ENCODE assay signal across 9 cellular contexts in the genomic region with DNA sequence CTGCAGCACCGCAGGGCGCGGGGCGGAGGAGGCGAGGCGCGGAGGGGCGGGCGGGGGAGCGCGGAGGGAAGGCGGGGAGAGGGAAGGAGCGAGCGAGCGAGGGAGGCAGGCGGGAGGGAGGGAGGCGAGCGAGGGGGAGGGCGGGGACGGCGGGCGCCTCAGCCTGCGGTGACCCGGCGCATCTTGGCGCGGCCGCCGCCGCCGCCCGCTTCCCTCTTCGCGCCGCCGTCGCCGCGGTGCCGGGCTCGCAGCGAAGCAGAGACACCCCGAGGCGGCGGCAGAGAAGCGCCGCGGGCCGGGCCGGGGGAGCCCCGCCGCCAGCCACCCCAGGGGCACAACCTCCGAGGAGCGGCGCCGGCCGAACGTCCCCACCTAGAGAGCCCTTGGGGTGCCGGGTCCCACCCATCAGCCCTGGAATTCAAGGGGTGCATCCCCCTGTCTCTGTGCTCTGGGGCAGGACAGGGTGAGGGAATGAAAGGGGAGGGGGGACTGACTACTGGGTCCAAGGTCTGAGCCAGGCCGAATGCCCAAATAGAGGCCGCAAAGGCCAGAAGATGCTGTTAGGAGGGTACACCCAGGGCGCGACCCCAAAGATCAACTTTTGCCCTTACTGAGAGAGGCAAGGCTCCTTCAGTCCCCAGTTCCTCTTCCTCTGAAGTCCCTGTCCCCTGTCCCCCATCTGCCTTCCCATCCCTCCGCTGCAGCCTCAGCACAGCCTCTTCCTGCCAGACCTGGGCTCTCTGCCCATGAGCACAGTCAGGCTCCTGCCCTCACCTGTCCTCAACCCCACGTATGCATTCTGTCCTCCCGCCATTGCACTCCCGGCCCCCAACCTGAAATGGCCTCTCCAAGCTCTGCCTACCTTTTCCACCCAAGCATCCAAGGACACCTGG. TPM values are rescaled to one million over a fixed set of nuclear protein-coding genes. Genes with fewer than 3 reads are reported as not detected.
A peak's percentile ranks its signal among the peaks of the same experiment; 100 is the strongest.
DNase-seq lines count a peak whose midpoint lies in the region; ATAC-seq lines count a peak whose summit lies in the region.
"Had no signal": no experiment of that assay in that cellular context is flagged by ENCODE, and none has a peak within 500 bp of the region (broad histone marks: within the 10 kb centered on the region; RNA-seq: fewer than 3 reads in every experiment).

ADAMTS2 (minus strand) TSS at position 33 of the 893 bp plus-strand sequence. CDS start 133 bp downstream, outside the sequence.

- ATAC-seq in HG02678 (IDR thresholded peaks at IDR 0.05; ENCODE audit: unreplicated experiment) = no peak

- H3K9ac ChIP-seq in ES-I3 (ENCODE audit: low read depth, low read length) (peak within 1 kb of the TSS; percentile 58), NT2/D1 (ENCODE audit: insufficient read length, low read depth) (peak within 1 kb of the TSS; percentile 82)

- no peaks in the 10 kb centered on the region for H3K36me3 ChIP-seq in ES-I3 (ENCODE audit: insufficient read depth, low read length)
- no peaks in the 10 kb centered on the region for H3K36me3 ChIP-seq in NT2/D1 (ENCODE audit: insufficient read depth, insufficient read length, low read length)

- peaks cover 54% of the 10 kb centered on the region for H3K27me3 ChIP-seq in NT2/D1 (ENCODE audit: insufficient read depth, insufficient read length)

- DNase-seq in NT2/D1 (ENCODE audit: low read depth, low spot score) (peak; percentile 28), epidermal melanocyte (ENCODE audit: insufficient read length, low spot score) (peak; percentile 68), mucosa of gallbladder (ENCODE audit: low spot score) (peak; percentile 29), ureter (ENCODE audit: low spot score) (peak; percentile 64), NCI-H128 (lab: John Stamatoyannopoulos, UW; ENCODE audit: unreplicated experiment) (no peak), HPDE6-E6E7 (ENCODE audit: extremely low spot score) (no peak)

- H3K9me3 ChIP-seq in ES-I3 (ENCODE audit: control insufficient read depth, insufficient read depth, low read length) = no peaks in the 10 kb centered on the region
- H3K9me3 ChIP-seq in NT2/D1 (ENCODE audit: insufficient read depth, low read length) = no peaks in the 10 kb centered on the region

- H3K4me1 ChIP-seq in ES-I3 (ENCODE audit: insufficient read depth, low read length) (peaks cover 4% of the 10 kb centered on the region; the same call in 1 of the 2 replicates), NT2/D1 (ENCODE audit: insufficient read depth, insufficient read length) (peaks cover 5% of the 10 kb centered on the region)

- H3K4me3 ChIP-seq in NT2/D1 (ENCODE audit: insufficient read length, low read depth) = peak within 1 kb of the TSS; percentile 71

RNA-seq across cellular contexts. Expression of gene ADAMTS2, which starts in this region (rescaled TPM):
- total RNA-seq in mucosa of gallbladder (18.9 TPM), ureter (13.3 TPM)
- total RNA-seq: NCI-H460 had no signal

Comparison
In these comparisons a context has a peak if more than half of its experiments do, and no peak if none do; other contexts are left out.
1. DNase-seq: peak in NT2/D1 (single experiment), epidermal melanocyte (single experiment), mucosa of gallbladder (single experiment) and ureter (single experiment); none in NCI-H128 (single experiment) and HPDE6-E6E7 (single experiment).